In the genomic region with DNA sequence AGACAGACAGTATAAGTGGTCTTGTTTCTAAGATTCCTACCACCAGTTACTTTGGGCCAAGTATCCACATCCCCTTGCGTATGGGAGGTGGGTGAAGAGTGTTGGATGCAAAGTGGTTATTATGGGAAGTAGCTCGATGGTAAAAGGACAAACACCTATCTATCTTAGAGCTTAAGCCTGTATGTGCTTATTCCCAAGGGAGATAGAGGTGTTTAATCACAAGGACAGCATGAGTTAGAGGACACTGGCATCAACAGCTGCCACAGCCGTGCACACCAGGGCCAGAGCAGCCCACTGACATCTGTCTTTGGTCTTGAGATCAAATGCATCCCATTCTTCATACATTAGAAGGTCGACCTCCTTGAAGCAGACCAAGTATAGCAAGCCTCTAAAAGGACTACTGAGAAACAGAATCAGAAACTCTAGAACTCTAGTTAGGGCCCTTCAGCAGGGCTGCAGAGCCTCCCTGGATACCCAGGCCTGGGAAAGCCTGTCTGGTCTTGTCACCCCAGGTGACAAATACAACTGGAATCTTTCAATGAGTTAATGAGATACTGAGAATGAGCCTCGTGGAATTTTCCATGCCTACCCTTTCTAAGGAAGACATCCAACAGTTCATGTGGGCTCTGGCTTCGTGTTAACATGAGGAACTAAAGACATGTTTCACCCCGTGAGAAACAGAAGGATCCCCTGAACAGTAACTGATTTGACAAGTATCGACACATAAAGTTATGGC, we compare ENCODE assay signal across 2 cellular contexts.
TF ChIP-seq lines count a peak whose summit lies in the region.

No MANE protein-coding gene starts in this region.

TF ChIP-seq in HepG2, 621 proteins besides CTCF, POLR2A, EP300 and RAD21:
- TF ChIP-seq RBM22 (optimal IDR thresholded peaks at IDR 0.05; ENCODE audit: low read length) = peak; percentile 79
- TF ChIP-seq ZBTB38 (CRISPR knock-in tag; IDR thresholded peaks at IDR 0.05) = 0 out of 2 replicates have a peak, but pooled peaks have one; percentile 38
- TF ChIP-seq ZSCAN20 (CRISPR knock-in tag; IDR thresholded peaks at IDR 0.05; ENCODE audit: borderline replicate concordance) = no peak
- 0 out of 2 replicates have a peak, but pooled peaks have one; percentile 34 for TF ChIP-seq GLI4 (CRISPR knock-in tag; IDR thresholded peaks at IDR 0.05; ENCODE audit: borderline replicate concordance)

TF ChIP-seq in GM12878, 131 proteins besides CTCF, POLR2A, EP300 and RAD21:
- TF ChIP-seq ZNF217 (IDR thresholded peaks at IDR 0.05) (no peak), BRCA1 (IDR thresholded peaks at IDR 0.05; ENCODE audit: low read depth, low read length) (no peak), TARDBP (IDR thresholded peaks at IDR 0.05; ENCODE audit: borderline replicate concordance) (no peak), MYB (IDR thresholded peaks at IDR 0.05; ENCODE audit: borderline replicate concordance, low read depth, low read length) (no peak), CEBPB (IDR thresholded peaks at IDR 0.05; ENCODE audit: borderline replicate concordance in 1 of 2, low read depth in 2 of 2, low read length in 2 of 2) (no peak), SMAD1 (IDR thresholded peaks at IDR 0.05; ENCODE audit: low read depth, partially characterized antibody) (no peak), BHLHE40 (IDR thresholded peaks at IDR 0.05; ENCODE audit: borderline replicate concordance in 1 of 2, low read depth in 2 of 2, low read length in 1 of 2) (no peak), CBX5 (IDR thresholded peaks at IDR 0.05; ENCODE audit: low read depth) (no peak), KLF5 (IDR thresholded peaks at IDR 0.05; ENCODE audit: partially characterized antibody) (no peak), RBBP5 (conservative IDR thresholded peaks at IDR 0.05) (no peak), BCLAF1 (IDR thresholded peaks at IDR 0.05) (no peak), IKZF1 (conservative IDR thresholded peaks at IDR 0.05) (no peak), ASH2L (IDR thresholded peaks at IDR 0.05; ENCODE audit: borderline replicate concordance, low read depth) (no peak), BCL11A (IDR thresholded peaks at IDR 0.05; ENCODE audit: low read depth, low read length) (no peak), WRNIP1 (IDR thresholded peaks at IDR 0.05; ENCODE audit: borderline replicate concordance, low read depth, low read length) (no peak), SMARCA5 (IDR thresholded peaks at IDR 0.05) (no peak)
- TF ChIP-seq, protein P1, sequence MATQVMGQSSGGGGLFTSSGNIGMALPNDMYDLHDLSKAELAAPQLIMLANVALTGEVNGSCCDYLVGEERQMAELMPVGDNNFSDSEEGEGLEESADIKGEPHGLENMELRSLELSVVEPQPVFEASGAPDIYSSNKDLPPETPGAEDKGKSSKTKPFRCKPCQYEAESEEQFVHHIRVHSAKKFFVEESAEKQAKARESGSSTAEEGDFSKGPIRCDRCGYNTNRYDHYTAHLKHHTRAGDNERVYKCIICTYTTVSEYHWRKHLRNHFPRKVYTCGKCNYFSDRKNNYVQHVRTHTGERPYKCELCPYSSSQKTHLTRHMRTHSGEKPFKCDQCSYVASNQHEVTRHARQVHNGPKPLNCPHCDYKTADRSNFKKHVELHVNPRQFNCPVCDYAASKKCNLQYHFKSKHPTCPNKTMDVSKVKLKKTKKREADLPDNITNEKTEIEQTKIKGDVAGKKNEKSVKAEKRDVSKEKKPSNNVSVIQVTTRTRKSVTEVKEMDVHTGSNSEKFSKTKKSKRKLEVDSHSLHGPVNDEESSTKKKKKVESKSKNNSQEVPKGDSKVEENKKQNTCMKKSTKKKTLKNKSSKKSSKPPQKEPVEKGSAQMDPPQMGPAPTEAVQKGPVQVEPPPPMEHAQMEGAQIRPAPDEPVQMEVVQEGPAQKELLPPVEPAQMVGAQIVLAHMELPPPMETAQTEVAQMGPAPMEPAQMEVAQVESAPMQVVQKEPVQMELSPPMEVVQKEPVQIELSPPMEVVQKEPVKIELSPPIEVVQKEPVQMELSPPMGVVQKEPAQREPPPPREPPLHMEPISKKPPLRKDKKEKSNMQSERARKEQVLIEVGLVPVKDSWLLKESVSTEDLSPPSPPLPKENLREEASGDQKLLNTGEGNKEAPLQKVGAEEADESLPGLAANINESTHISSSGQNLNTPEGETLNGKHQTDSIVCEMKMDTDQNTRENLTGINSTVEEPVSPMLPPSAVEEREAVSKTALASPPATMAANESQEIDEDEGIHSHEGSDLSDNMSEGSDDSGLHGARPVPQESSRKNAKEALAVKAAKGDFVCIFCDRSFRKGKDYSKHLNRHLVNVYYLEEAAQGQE (IDR thresholded peaks at IDR 0.05; ENCODE audit: low read depth, low read length) = no peak
- TF ChIP-seq, protein P2, sequence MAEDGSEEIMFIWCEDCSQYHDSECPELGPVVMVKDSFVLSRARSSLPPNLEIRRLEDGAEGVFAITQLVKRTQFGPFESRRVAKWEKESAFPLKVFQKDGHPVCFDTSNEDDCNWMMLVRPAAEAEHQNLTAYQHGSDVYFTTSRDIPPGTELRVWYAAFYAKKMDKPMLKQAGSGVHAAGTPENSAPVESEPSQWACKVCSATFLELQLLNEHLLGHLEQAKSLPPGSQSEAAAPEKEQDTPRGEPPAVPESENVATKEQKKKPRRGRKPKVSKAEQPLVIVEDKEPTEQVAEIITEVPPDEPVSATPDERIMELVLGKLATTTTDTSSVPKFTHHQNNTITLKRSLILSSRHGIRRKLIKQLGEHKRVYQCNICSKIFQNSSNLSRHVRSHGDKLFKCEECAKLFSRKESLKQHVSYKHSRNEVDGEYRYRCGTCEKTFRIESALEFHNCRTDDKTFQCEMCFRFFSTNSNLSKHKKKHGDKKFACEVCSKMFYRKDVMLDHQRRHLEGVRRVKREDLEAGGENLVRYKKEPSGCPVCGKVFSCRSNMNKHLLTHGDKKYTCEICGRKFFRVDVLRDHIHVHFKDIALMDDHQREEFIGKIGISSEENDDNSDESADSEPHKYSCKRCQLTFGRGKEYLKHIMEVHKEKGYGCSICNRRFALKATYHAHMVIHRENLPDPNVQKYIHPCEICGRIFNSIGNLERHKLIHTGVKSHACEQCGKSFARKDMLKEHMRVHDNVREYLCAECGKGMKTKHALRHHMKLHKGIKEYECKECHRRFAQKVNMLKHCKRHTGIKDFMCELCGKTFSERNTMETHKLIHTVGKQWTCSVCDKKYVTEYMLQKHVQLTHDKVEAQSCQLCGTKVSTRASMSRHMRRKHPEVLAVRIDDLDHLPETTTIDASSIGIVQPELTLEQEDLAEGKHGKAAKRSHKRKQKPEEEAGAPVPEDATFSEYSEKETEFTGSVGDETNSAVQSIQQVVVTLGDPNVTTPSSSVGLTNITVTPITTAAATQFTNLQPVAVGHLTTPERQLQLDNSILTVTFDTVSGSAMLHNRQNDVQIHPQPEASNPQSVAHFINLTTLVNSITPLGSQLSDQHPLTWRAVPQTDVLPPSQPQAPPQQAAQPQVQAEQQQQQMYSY (CRISPR knock-in tag; IDR thresholded peaks at IDR 0.05) = no peak
- TF ChIP-seq, protein P3, sequence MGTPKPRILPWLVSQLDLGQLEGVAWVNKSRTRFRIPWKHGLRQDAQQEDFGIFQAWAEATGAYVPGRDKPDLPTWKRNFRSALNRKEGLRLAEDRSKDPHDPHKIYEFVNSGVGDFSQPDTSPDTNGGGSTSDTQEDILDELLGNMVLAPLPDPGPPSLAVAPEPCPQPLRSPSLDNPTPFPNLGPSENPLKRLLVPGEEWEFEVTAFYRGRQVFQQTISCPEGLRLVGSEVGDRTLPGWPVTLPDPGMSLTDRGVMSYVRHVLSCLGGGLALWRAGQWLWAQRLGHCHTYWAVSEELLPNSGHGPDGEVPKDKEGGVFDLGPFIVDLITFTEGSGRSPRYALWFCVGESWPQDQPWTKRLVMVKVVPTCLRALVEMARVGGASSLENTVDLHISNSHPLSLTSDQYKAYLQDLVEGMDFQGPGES (IDR thresholded peaks at IDR 0.05) = no peak
